ENCODE assay signal across 1 cellular context in genomic region chr7:1716263-1717094, GRCh38.
TF ChIP-seq lines count a peak whose summit lies in the region.

No MANE protein-coding gene starts in this region.

TF ChIP-seq in HepG2, 621 proteins besides CTCF, POLR2A, EP300 and RAD21 (continued from another document and continues in another):
- TF ChIP-seq ZNF687 (CRISPR knock-in tag; IDR thresholded peaks at IDR 0.05), result peak; percentile 82
- TF ChIP-seq UBTF (CRISPR knock-in tag; IDR thresholded peaks at IDR 0.05), result peak; percentile 42; the same call in 1 of the 2 replicates
- no peak for TF ChIP-seq CBFB (CRISPR knock-in tag; IDR thresholded peaks at IDR 0.05)
- no peak for TF ChIP-seq ZBTB3 (CRISPR knock-in tag; IDR thresholded peaks at IDR 0.05; ENCODE audit: borderline replicate concordance, low read depth)
- no peak for TF ChIP-seq AGO2 (optimal IDR thresholded peaks at IDR 0.05; ENCODE audit: low read depth, low read length)
- no peak for TF ChIP-seq HIVEP1 (CRISPR knock-in tag; IDR thresholded peaks at IDR 0.05)
- TF ChIP-seq ZNF503 (CRISPR knock-in tag; IDR thresholded peaks at IDR 0.05), result no peak
- TF ChIP-seq ZNF17 (CRISPR knock-in tag; IDR thresholded peaks at IDR 0.05), result no peak
- TF ChIP-seq IRF1 (CRISPR knock-in tag; IDR thresholded peaks at IDR 0.05; ENCODE audit: low read depth), result no peak
- peak; percentile 33; the same call in 1 of the 2 replicates for TF ChIP-seq SAP130 (CRISPR knock-in tag; IDR thresholded peaks at IDR 0.05; ENCODE audit: low read depth)
- peak; percentile 80; the same call in 1 of the 2 replicates for TF ChIP-seq ZSCAN25 (CRISPR knock-in tag; IDR thresholded peaks at IDR 0.05)
- no peak for TF ChIP-seq NCOA5 (CRISPR knock-in tag; IDR thresholded peaks at IDR 0.05)
- peak; percentile 33; the same call in 1 of the 2 replicates for TF ChIP-seq HMG20A (CRISPR knock-in tag; IDR thresholded peaks at IDR 0.05; ENCODE audit: borderline replicate concordance)
- TF ChIP-seq RXRA (CRISPR knock-in tag; IDR thresholded peaks at IDR 0.05), result peak; percentile 65
- TF ChIP-seq JUND (CRISPR knock-in tag; IDR thresholded peaks at IDR 0.05), result peak; percentile 72
- no peak for TF ChIP-seq GLI4 (CRISPR knock-in tag; IDR thresholded peaks at IDR 0.05; ENCODE audit: borderline replicate concordance)
- peak; percentile 41; the same call in 1 of the 2 replicates for TF ChIP-seq ZNF598 (CRISPR knock-in tag; IDR thresholded peaks at IDR 0.05; ENCODE audit: borderline replicate concordance)
- no peak for TF ChIP-seq BRCA1 (CRISPR knock-in tag; IDR thresholded peaks at IDR 0.05)
- no peak for TF ChIP-seq SMAD1 (CRISPR knock-in tag; IDR thresholded peaks at IDR 0.05; ENCODE audit: borderline replicate concordance, low read depth)
- TF ChIP-seq TARDBP (CRISPR knock-in tag; IDR thresholded peaks at IDR 0.05), result peak; percentile 16; the same call in 1 of the 2 replicates
- TF ChIP-seq ZNF709 (CRISPR knock-in tag; IDR thresholded peaks at IDR 0.05), result no peak
- no peak for TF ChIP-seq RFX3 (CRISPR knock-in tag; IDR thresholded peaks at IDR 0.05)
- TF ChIP-seq PRPF4 (IDR thresholded peaks at IDR 0.05; ENCODE audit: low read depth, low read length, poor library complexity, severe bottlenecking), result no peak
- 0 out of 2 replicates have a peak, but pooled peaks have one; percentile 14 for TF ChIP-seq SOX5 (CRISPR knock-in tag; IDR thresholded peaks at IDR 0.05; ENCODE audit: borderline replicate concordance)
- no peak for TF ChIP-seq ZNF784 (CRISPR knock-in tag; IDR thresholded peaks at IDR 0.05; ENCODE audit: borderline replicate concordance)
- no peak for TF ChIP-seq ONECUT2 (CRISPR knock-in tag; IDR thresholded peaks at IDR 0.05)
- TF ChIP-seq ZNF556 (CRISPR knock-in tag; IDR thresholded peaks at IDR 0.05; ENCODE audit: borderline replicate concordance), result peak; percentile 61; the same call in 1 of the 2 replicates
- TF ChIP-seq HNRNPUL1 (IDR thresholded peaks at IDR 0.05; ENCODE audit: low read depth, low read length), result no peak
- no peak for TF ChIP-seq ZNF644 (CRISPR knock-in tag; IDR thresholded peaks at IDR 0.05; ENCODE audit: low read depth)
- TF ChIP-seq REL (CRISPR knock-in tag; conservative IDR thresholded peaks at IDR 0.05), result no peak
- no peak for TF ChIP-seq GTF2F1 (IDR thresholded peaks at IDR 0.05; ENCODE audit: low read length)
- TF ChIP-seq KLF11 (CRISPR knock-in tag; IDR thresholded peaks at IDR 0.05), result no peak
- TF ChIP-seq KDM2A (CRISPR knock-in tag; IDR thresholded peaks at IDR 0.05; ENCODE audit: borderline replicate concordance, low read depth), result no peak
- no peak for TF ChIP-seq FUBP1 (CRISPR knock-in tag; IDR thresholded peaks at IDR 0.05; ENCODE audit: borderline replicate concordance)
- no peak for TF ChIP-seq ZBTB40 (IDR thresholded peaks at IDR 0.05)
- no peak; the same call in 1 of the 2 replicates for TF ChIP-seq ZBTB40 (CRISPR knock-in tag; IDR thresholded peaks at IDR 0.05)
- TF ChIP-seq GABPB1 (CRISPR knock-in tag; IDR thresholded peaks at IDR 0.05), result peak; percentile 24; the same call in 1 of the 2 replicates
- TF ChIP-seq NFIB (CRISPR knock-in tag; IDR thresholded peaks at IDR 0.05; ENCODE audit: borderline replicate concordance), result no peak
- TF ChIP-seq ZNF891 (CRISPR knock-in tag; IDR thresholded peaks at IDR 0.05), result peak; percentile 67; the same call in 1 of the 2 replicates
